ENCODE assay signal across 1 cellular context in genomic region chr5:123460296-123460729, GRCh38.
TF ChIP-seq lines count a peak whose summit lies in the region.

No MANE protein-coding gene starts in this region.

TF ChIP-seq in K562, 482 proteins besides CTCF, POLR2A, EP300 and RAD21 (continued from another document):
- 0 out of 4 replicates have a peak, but pooled peaks of 1 of the 2 experiments have one; percentile 29 for TF ChIP-seq FOXA3 (CRISPR knock-in tag; conservative IDR thresholded peaks at IDR 0.05 in 1 of 2, IDR thresholded peaks at IDR 0.05 in 1 of 2)
- TF ChIP-seq CHD2 (IDR thresholded peaks at IDR 0.05; ENCODE audit: low read depth, low read length): no peak
- TF ChIP-seq NR2C2 (CRISPR knock-in tag; IDR thresholded peaks at IDR 0.05): no peak
- peak; percentile 86 for TF ChIP-seq NR2C2 (tag; IDR thresholded peaks at IDR 0.05)
